Comparison of ENCODE assay signal across 8 cellular contexts in the genomic region with DNA sequence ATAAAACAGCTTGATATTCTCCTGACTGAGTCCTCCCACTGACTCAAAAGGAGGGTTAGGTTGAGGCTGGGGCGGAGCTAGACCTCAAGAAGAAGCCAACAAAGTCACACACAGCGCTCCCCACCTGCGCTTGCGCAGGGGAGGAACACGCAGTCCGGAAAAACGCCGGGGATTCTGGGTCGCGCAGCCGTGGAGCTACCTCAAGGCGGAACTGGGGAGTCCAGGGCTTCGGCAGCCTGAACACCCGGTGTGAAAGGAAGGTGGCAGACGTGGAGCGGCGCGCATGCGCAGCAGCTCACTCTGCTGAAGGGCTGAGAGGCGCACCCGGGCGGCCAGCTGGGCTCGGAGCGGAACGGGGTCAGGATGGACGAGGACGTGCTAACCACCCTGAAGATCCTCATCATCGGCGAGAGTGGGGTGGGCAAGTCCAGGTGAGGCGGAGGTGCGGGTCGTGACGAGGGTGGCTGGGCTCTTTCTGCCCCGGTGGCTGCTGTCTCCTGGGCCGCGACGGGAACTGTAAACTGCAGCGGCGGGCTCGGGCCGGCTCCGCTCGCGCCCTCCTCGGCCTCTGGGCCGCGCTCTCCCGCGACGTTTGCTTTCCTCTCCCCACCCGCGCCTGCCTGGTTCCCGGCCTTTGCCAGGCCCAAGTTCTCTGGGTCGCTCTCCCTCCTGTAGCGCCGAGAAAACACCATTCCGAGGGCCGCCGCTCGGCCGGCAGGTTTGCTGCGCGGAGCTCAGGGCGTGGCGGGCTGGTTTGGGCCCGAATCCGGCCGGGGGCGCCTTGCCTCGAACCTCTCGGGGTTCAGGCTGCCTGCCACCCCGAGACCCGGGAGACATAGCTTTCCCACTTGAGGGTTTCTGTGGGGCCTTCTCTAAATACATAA. TPM values are rescaled to one million over a fixed set of nuclear protein-coding genes. Genes with fewer than 3 reads are reported as not detected.
DNase-seq lines count a peak whose midpoint lies in the region; ATAC-seq and TF ChIP-seq lines count a peak whose summit lies in the region.

A gene (plus strand): TSS at position 298 of the 884 bp plus-strand sequence. CDS start 66 bp downstream, at position 364.

- H3K9me3 Mint-ChIP-seq in type B pancreatic cell: no peaks in the 10 kb centered on the region

- H3K27me3 ChIP-seq in adrenal gland (no peaks in the 10 kb centered on the region), heart left ventricle (no peaks in the 10 kb centered on the region)

- in situ Hi-C loops in GM13976 (cut with MboI; ENCODE audit: low sequenced_read_pairs, unreplicated experiment): no loop called here

- peak within 1 kb of the TSS; percentile 99 for H3K27ac Mint-ChIP-seq in type B pancreatic cell

- H3K4me1 ChIP-seq in adrenal gland (replicated peaks in 1 of 2): peaks cover 13 to 31% of the 10 kb centered on the region in 2 donors
- peaks cover 0 to 46% (median 31%) of the 10 kb centered on the region in 12 donors for H3K4me1 ChIP-seq in heart left ventricle

- H3K36me3 ChIP-seq in adrenal gland (replicated peaks in 1 of 2): no peaks in the 10 kb centered on the region
- H3K36me3 ChIP-seq in heart left ventricle: peaks cover 0 to 6% (median 0%) of the 10 kb centered on the region in 9 donors

- peak within 1 kb of the TSS; percentile 53 to 96 (median 88) for H3K4me3 ChIP-seq in adrenal gland
- H3K4me3 ChIP-seq in heart left ventricle: peak within 1 kb of the TSS; percentile 49 to 98 (median 89)

- H3K9me3 ChIP-seq in adrenal gland (replicated peaks in 1 of 3) (no peaks in the 10 kb centered on the region), heart left ventricle (no peaks in the 10 kb centered on the region)

- TF ChIP-seq POLR2A in adrenal gland (IDR thresholded peaks at IDR 0.05): peak; percentile 93 to 99
- peak in 1 of 2 donors; percentile 84 for TF ChIP-seq POLR2A in heart left ventricle (IDR thresholded peaks at IDR 0.05)

- DNase-seq in GM13976 (ENCODE audit: low spot score): peak; percentile 95
- DNase-seq in NCI-H146 (lab: John Stamatoyannopoulos, UW): peak; percentile 96
- DNase-seq in T-helper 1 cell: peak; percentile 98 to 99 (median 98)
- DNase-seq in adrenal gland: peak; percentile 97 to 99 (median 99)
- peak; percentile 97 to 99 (median 99) for DNase-seq in heart left ventricle
- DNase-seq in pons (ENCODE audit: low spot score): peak; percentile 96
- DNase-seq in type B pancreatic cell (ENCODE audit: extremely low spot score, unreplicated experiment): peak; percentile 97

- ATAC-seq in HG02870 (IDR thresholded peaks at IDR 0.05; ENCODE audit: unreplicated experiment) (peak; percentile 96), heart left ventricle (peak; percentile 99 to 100 (median 100))

- peak within 1 kb of the TSS; percentile 62 to 99 (median 97) for H3K27ac ChIP-seq in adrenal gland
- peak within 1 kb of the TSS; percentile 73 to 92 (median 86) for H3K27ac ChIP-seq in heart left ventricle

- 0 to 1% (median 0%) methylated on average over 15 to 73 of the region's 73 CpGs for WGBS in adrenal gland, 4 donors
- WGBS in heart left ventricle, 4 donors: 0% methylated on average over 29 to 73 of the region's 73 CpGs

- peak within 1 kb of the TSS; percentile 100 for H3K4me3 Mint-ChIP-seq in type B pancreatic cell

- H3K27me3 Mint-ChIP-seq in type B pancreatic cell: peaks cover 20% of the 10 kb centered on the region

- TF ChIP-seq CTCF in GM13976 (IDR thresholded peaks at IDR 0.05; ENCODE audit: borderline replicate concordance, control extremely low read depth, extremely low read depth, insufficient read depth, missing control alignments) (no peak), adrenal gland (IDR thresholded peaks at IDR 0.05) (peak in 1 of 6 experiments; percentile 23), heart left ventricle (IDR thresholded peaks at IDR 0.05) (peak in 4 of 12 donors; percentile 13 to 34 (median 22)), type B pancreatic cell (conservative IDR thresholded peaks at IDR 0.05) (no peak)

- H3K4me1 Mint-ChIP-seq in type B pancreatic cell (ENCODE audit: unreplicated experiment): peaks cover 26% of the 10 kb centered on the region

- H3K36me3 Mint-ChIP-seq in type B pancreatic cell: peaks cover 6% of the 10 kb centered on the region

- intact Hi-C loops in adrenal gland (cut with DNase I): no loop called here
- intact Hi-C loops in heart left ventricle (cut with DNase I): loop anchor here in 1 of 10 donors (10.0 kb wide), 1 partner anchor 259 kb away; a partner anchor contains a TSS

RNA-seq across cellular contexts. Expression of the gene that starts here (rescaled TPM):
- total RNA-seq in adrenal gland: 100 to 1,000 TPM in 4 of 8 donors, 10 to 100 TPM in 4; 36.2 to 242 (median 114) TPM
- polyA plus RNA-seq in adrenal gland: 100 to 1,000 TPM in 1 of 3 donors, 10 to 100 TPM in 2; 22.1 to 416 (median 23.4) TPM
- 100 to 1,000 TPM in 7 of 9 donors, 10 to 100 TPM in 2; 39.8 to 145 (median 128) TPM for total RNA-seq in heart left ventricle
- 10 to 100 TPM; 28.4 to 66.4 TPM for polyA plus RNA-seq in heart left ventricle
- total RNA-seq in type B pancreatic cell (ENCODE audit: low replicate concordance): 81.8 and 112 TPM in 2 replicates

Comparison
In these comparisons a context has a peak if more than half of its experiments do, and no peak if none do; other contexts are left out.
1. Peak in every context shown above with its lines: DNase-seq, ATAC-seq, H3K4me3 ChIP-seq and H3K27ac ChIP-seq.